In genomic region chr5:169910393-169910792, GRCh38 we compare ENCODE assay signal across 22 cellular contexts.
"Had no signal": no experiment of that assay in that cellular context is flagged by ENCODE, and none has a peak within 500 bp of the region (broad histone marks: within the 10 kb centered on the region; RNA-seq: fewer than 3 reads in every experiment).

No MANE protein-coding gene starts in this region.

- H3K27me3 Mint-ChIP-seq: activated CD4-positive, alpha-beta T cell treated with anti-CD3 and anti-CD28 coated beads for 36 hours; naive thymus-derived CD4-positive, alpha-beta T cell had no signal

- H3K36me3 ChIP-seq: heart right ventricle, right atrium auricular region, tibial nerve had no signal

- H3K4me3 Mint-ChIP-seq: activated CD4-positive, alpha-beta T cell treated with anti-CD3 and anti-CD28 coated beads for 36 hours; activated CD8-positive, alpha-beta T cell treated with anti-CD3 and anti-CD28 coated beads, Interleukin-2, amount 10 ng/mL, durations not matched to agents 7 days and 5 days; activated T-cell treated with anti-CD3 and anti-CD28 coated beads, Interleukin-2, amount 50 U/mL, for 72 hours; endodermal cell; naive thymus-derived CD4-positive, alpha-beta T cell had no signal

- H3K27ac ChIP-seq: body of pancreas, heart right ventricle, parathyroid adenoma, psoas muscle, right atrium auricular region, spleen, tibial nerve had no signal

- H3K27ac Mint-ChIP-seq: activated CD4-positive, alpha-beta T cell treated with anti-CD3 and anti-CD28 coated beads for 36 hours; activated CD8-positive, alpha-beta T cell treated with anti-CD3 and anti-CD28 coated beads, Interleukin-2, amount 10 ng/mL, durations not matched to agents 7 days and 5 days; activated naive CD4-positive, alpha-beta T cell treated with anti-CD3 and anti-CD28 coated beads, Interleukin-2, amount 50 U/mL, for 72 hours; activated T-cell treated with anti-CD3 and anti-CD28 coated beads, Interleukin-2, amount 50 U/mL, for 72 hours; endodermal cell; naive thymus-derived CD4-positive, alpha-beta T cell had no signal

- H3K9ac ChIP-seq: parathyroid adenoma had no signal

- H3K9me3 ChIP-seq: body of pancreas, heart right ventricle, psoas muscle, right atrium auricular region, spleen, tibial nerve had no signal

- H3K9me3 Mint-ChIP-seq: activated naive CD4-positive, alpha-beta T cell treated with anti-CD3 and anti-CD28 coated beads, Interleukin-2, amount 50 U/mL, for 72 hours; activated T-cell treated with anti-CD3 and anti-CD28 coated beads, Interleukin-2, amount 50 U/mL, for 72 hours; endodermal cell; naive thymus-derived CD4-positive, alpha-beta T cell had no signal

- ATAC-seq: activated CD4-positive, alpha-beta T cell treated with anti-CD3 and anti-CD28 coated beads for 36 hours; activated CD8-positive, alpha-beta T cell treated with anti-CD3 and anti-CD28 coated beads, Interleukin-2, amount 10 ng/mL, durations not matched to agents 7 days and 5 days; activated naive CD4-positive, alpha-beta T cell treated with anti-CD3 and anti-CD28 coated beads, Interleukin-2, amount 50 U/mL, for 72 hours; activated T-cell treated with anti-CD3 and anti-CD28 coated beads, Interleukin-2, amount 50 U/mL, for 72 hours; body of pancreas; esophagus mucosa; heart right ventricle; left cardiac atrium; naive thymus-derived CD4-positive, alpha-beta T cell; psoas muscle had no signal

- H3K4me3 ChIP-seq: body of pancreas, heart right ventricle, psoas muscle, right atrium auricular region, spleen, tibial nerve had no signal

- H3K4me1 Mint-ChIP-seq: activated CD4-positive, alpha-beta T cell treated with anti-CD3 and anti-CD28 coated beads for 36 hours had no signal

- DNase-seq: activated CD4-positive, alpha-beta T cell treated with anti-CD3 and anti-CD28 coated beads for 36 hours; activated CD4-positive, CD25-positive, alpha-beta regulatory T cell; activated CD8-positive, alpha-beta T cell treated with anti-CD3 and anti-CD28 coated beads, Interleukin-2, amount 10 ng/mL, durations not matched to agents 7 days and 5 days; activated naive CD4-positive, alpha-beta T cell; activated T-cell treated with anti-CD3 and anti-CD28 coated beads for 4 hours; activated T-cell treated with anti-CD3 and anti-CD28 coated beads, Interleukin-2, amount 50 U/mL, for 72 hours; aorta; body of pancreas; cortex of kidney; endodermal cell; foreskin fibroblast; heart right ventricle; left cardiac atrium; naive thymus-derived CD4-positive, alpha-beta T cell; psoas muscle; spleen; stimulated activated naive CD4-positive, alpha-beta T cell had no signal

- H3K36me3 Mint-ChIP-seq: activated naive CD4-positive, alpha-beta T cell treated with anti-CD3 and anti-CD28 coated beads, Interleukin-2, amount 50 U/mL, for 72 hours had no signal

- H3K4me1 ChIP-seq: body of pancreas, heart right ventricle, parathyroid adenoma, psoas muscle, right atrium auricular region, spleen, tibial nerve had no signal
